ENCODE assay signal across 19 cellular contexts in genomic region chr22:43066844-43067385, GRCh38. TPM values are rescaled to one million over a fixed set of nuclear protein-coding genes. Genes with fewer than 3 reads are reported as not detected.
DNase-seq lines count a peak whose midpoint lies in the region; ATAC-seq, FAIRE-seq and TF ChIP-seq lines count a peak whose summit lies in the region.
"Had no signal": no experiment of that assay in that cellular context is flagged by ENCODE, and none has a peak within 500 bp of the region (broad histone marks: within the 10 kb centered on the region; RNA-seq: fewer than 3 reads in every experiment).

No MANE protein-coding gene starts in this region.

- intact Hi-C loops in MCF 10A (cut with micrococcal nuclease): loop anchor here (2.0 kb wide), 1 partner anchor 22 kb away; the partner anchor contains the start of gene TTLL1
- intact Hi-C loops in breast epithelium (cut with DNase I; ENCODE audit: low total_unique reads): loop anchor here (5.0 kb wide), 1 partner anchor 1330 kb away; no protein-coding TSS in a partner anchor
- intact Hi-C loops in colonic mucosa (cut with DNase I): no loop called here

- no peaks in the 10 kb centered on the region for H3K9me3 Mint-ChIP-seq in MCF 10A (ENCODE audit: unreplicated experiment)
- H3K9me3 Mint-ChIP-seq: activated CD4-positive, alpha-beta T cell treated with anti-CD3 and anti-CD28 coated beads, Interleukin-2, amount 10 ng/mL, durations not matched to agents 24 days and 14 days had no signal

- TF ChIP-seq POLR2A in breast epithelium (IDR thresholded peaks at IDR 0.05): no peak

- H3K27ac ChIP-seq in breast epithelium (peak overlapping the region in 1 of 2 donors; percentile 38), foreskin keratinocyte (peak overlapping the region; percentile 78), urinary bladder (ENCODE audit: low read depth) (peak overlapping the region; percentile 53), colonic mucosa (no peak overlapping the region)
- H3K27ac ChIP-seq: prostate gland had no signal

- peak overlapping the region; percentile 96 for H3K27ac Mint-ChIP-seq in MCF 10A (ENCODE audit: low read depth, unreplicated experiment)
- H3K27ac Mint-ChIP-seq: activated CD4-positive, alpha-beta T cell treated with anti-CD3 and anti-CD28 coated beads, Interleukin-2, amount 10 ng/mL, durations not matched to agents 24 days and 14 days had no signal

- H3K4me3 ChIP-seq in breast epithelium (no peak overlapping the region), urinary bladder (ENCODE audit: low read depth, low read length) (no peak overlapping the region), colonic mucosa (no peak overlapping the region)
- H3K4me3 ChIP-seq: prostate gland had no signal

- CTCF ChIA-PET in MCF 10A (lab: Yijun Ruan, JAX): interaction anchor here (0.6 to 1.1 kb wide), 2 partner anchors 81 to 446 kb away, joined by 3 read pairs; no protein-coding TSS in a partner anchor

- no peaks in the 10 kb centered on the region for H3K4me1 ChIP-seq in breast epithelium
- peaks cover 4% of the 10 kb centered on the region for H3K4me1 ChIP-seq in foreskin keratinocyte
- H3K4me1 ChIP-seq in urinary bladder (ENCODE audit: insufficient read depth): no peaks in the 10 kb centered on the region
- H3K4me1 ChIP-seq in colonic mucosa: no peaks in the 10 kb centered on the region
- H3K4me1 ChIP-seq: prostate gland had no signal

- no peaks in the 10 kb centered on the region for H3K27me3 ChIP-seq in breast epithelium
- H3K27me3 ChIP-seq in foreskin keratinocyte: peaks cover 8% of the 10 kb centered on the region
- H3K27me3 ChIP-seq in colonic mucosa: no peaks in the 10 kb centered on the region

- no peak for FAIRE-seq in D721Med (lab: Jason Lieb, UNC)
- FAIRE-seq: A204.1, GM18507 had no signal

- POLR2A ChIA-PET in MCF 10A (lab: Yijun Ruan, JAX): interaction anchor here (0.8 to 2.3 kb wide), 3 partner anchors 15 to 107 kb away, joined by 3 to 9 read pairs (median 3); no protein-coding TSS in a partner anchor

- 72% methylated on average over 11 of the region's 11 CpGs for WGBS in urinary bladder

- H3K36me3 Mint-ChIP-seq in MCF 10A (ENCODE audit: insufficient read depth, unreplicated experiment): peaks cover 11% of the 10 kb centered on the region

- no peaks in the 10 kb centered on the region for H3K27me3 Mint-ChIP-seq in MCF 10A (ENCODE audit: insufficient read depth, unreplicated experiment)
- H3K27me3 Mint-ChIP-seq: activated CD4-positive, alpha-beta T cell treated with anti-CD3 and anti-CD28 coated beads, Interleukin-2, amount 10 ng/mL, durations not matched to agents 24 days and 14 days had no signal

- peak; percentile 60 for ATAC-seq in foreskin keratinocyte

- TF ChIP-seq CTCF in MCF 10A (IDR thresholded peaks at IDR 0.05; ENCODE audit: unreplicated experiment): no peak
- TF ChIP-seq CTCF in breast epithelium (IDR thresholded peaks at IDR 0.05): no peak
- TF ChIP-seq CTCF in foreskin keratinocyte (conservative IDR thresholded peaks at IDR 0.05): no peak
- TF ChIP-seq CTCF in colonic mucosa (IDR thresholded peaks at IDR 0.05): no peak
- TF ChIP-seq CTCF in D721Med (IDR thresholded peaks at IDR 0.05; ENCODE audit: insufficient read depth, missing control alignments): no peak

- H3K9ac ChIP-seq in colonic mucosa (ENCODE audit: low read depth in 2 of 2, low read length in 2 of 2): no peak overlapping the region

- H3K4me3 Mint-ChIP-seq in MCF 10A (ENCODE audit: unreplicated experiment): peak overlapping the region; percentile 46
- H3K4me3 Mint-ChIP-seq: activated CD4-positive, alpha-beta T cell treated with anti-CD3 and anti-CD28 coated beads, Interleukin-2, amount 10 ng/mL, durations not matched to agents 24 days and 14 days had no signal

- peak; percentile 89 for DNase-seq in MCF 10A (ENCODE audit: unreplicated experiment)
- DNase-seq in breast epithelium (ENCODE audit: low spot score in 2 of 2): no peak
- peak; percentile 53 for DNase-seq in T1000 (lab: John Stamatoyannopoulos, UW)
- DNase-seq in foreskin keratinocyte: peak; percentile 56 to 67
- no peak for DNase-seq in colonic mucosa
- DNase-seq in SKM-1 treated with dmso at 0.1 percent for 144 hours (lab: John Stamatoyannopoulos, UW; ENCODE audit: unreplicated experiment): no peak
- DNase-seq in D721Med (ENCODE audit: insufficient read length, low spot score): no peak
- DNase-seq: activated CD4-positive, alpha-beta T cell treated with anti-CD3 and anti-CD28 coated beads, Interleukin-2, amount 10 ng/mL, durations not matched to agents 24 days and 14 days; activated effector memory CD4-positive, alpha-beta T cell treated with anti-CD3 and anti-CD28 coated beads, Interleukin-2, amount 50 U/mL, for 16 hours; cerebellar nuclear complex; DMS79; head of caudate nucleus; SW 1271 had no signal

- H3K36me3 ChIP-seq in breast epithelium (no peaks in the 10 kb centered on the region), urinary bladder (ENCODE audit: insufficient read depth) (no peaks in the 10 kb centered on the region), colonic mucosa (no peaks in the 10 kb centered on the region)
- H3K36me3 ChIP-seq: prostate gland had no signal

- BruUV-seq in MCF 10A (replicated peaks; lab: Mats Ljungman, UMichigan): TSS peak; percentile 76

- H3K9me3 ChIP-seq in breast epithelium (no peaks in the 10 kb centered on the region), colonic mucosa (no peaks in the 10 kb centered on the region)
- H3K9me3 ChIP-seq: prostate gland had no signal

- H3K4me1 Mint-ChIP-seq in MCF 10A (ENCODE audit: insufficient read depth, unreplicated experiment): peaks cover 10% of the 10 kb centered on the region
- H3K4me1 Mint-ChIP-seq: activated CD4-positive, alpha-beta T cell treated with anti-CD3 and anti-CD28 coated beads, Interleukin-2, amount 10 ng/mL, durations not matched to agents 24 days and 14 days had no signal

RNA-seq across cellular contexts. Expression of gene TTLL1, which starts 22.3 kb away (rescaled TPM):
- 3.3 and 3.6 TPM in 2 replicates for total RNA-seq in MCF 10A (2022)
- 1 to 10 TPM; 4.6 to 6.4 (median 5.2) TPM for total RNA-seq in breast epithelium
- total RNA-seq in foreskin keratinocyte: 1.8 and 2.3 TPM in 2 replicates
- 1.5 and 2.7 TPM in 2 replicates for polyA plus RNA-seq in foreskin keratinocyte
- total RNA-seq in urinary bladder: 7.6 TPM
- 8.9 TPM for polyA plus RNA-seq in urinary bladder
- total RNA-seq in colonic mucosa: 1 to 10 TPM; 1.9 to 3.3 TPM

RNA-seq across cellular contexts. Expression of gene BIK, which starts 43.6 kb away (rescaled TPM):
- total RNA-seq in MCF 10A (2022): 7.3 and 10.0 TPM in 2 replicates
- 10 to 100 TPM in 2 of 3 donors, not detected in 1; 22.6 to 25.0 TPM for total RNA-seq in breast epithelium
- 7.4 and 11.8 TPM in 2 replicates for total RNA-seq in foreskin keratinocyte
- polyA plus RNA-seq in foreskin keratinocyte: 7.1 and 12.8 TPM in 2 replicates
- 2.5 TPM for total RNA-seq in urinary bladder
- polyA plus RNA-seq in urinary bladder: 0.79 TPM
- total RNA-seq in colonic mucosa: 10 to 100 TPM; 29.5 to 31.4 TPM
- total RNA-seq: mesenteric fat pad, temporal lobe had no signal

RNA-seq across cellular contexts. Expression of gene PACSIN2, which starts 52.0 kb away (rescaled TPM):
- total RNA-seq in MCF 10A (2022): 66.5 and 67.3 TPM in 2 replicates
- total RNA-seq in breast epithelium: 10 to 100 TPM; 43.8 to 82.7 (median 72.4) TPM
- total RNA-seq in foreskin keratinocyte: 38.5 and 41.4 TPM in 2 replicates
- 21.6 and 25.9 TPM in 2 replicates for polyA plus RNA-seq in foreskin keratinocyte
- total RNA-seq in urinary bladder: 31.6 TPM
- 61.8 TPM for polyA plus RNA-seq in urinary bladder
- total RNA-seq in colonic mucosa: 100 to 1,000 TPM; 143 to 160 TPM

Comparison
In these comparisons a context has a peak if more than half of its experiments do, and no peak if none do; other contexts are left out.
1. DNase-seq: peak in MCF 10A (single experiment), T1000 (single experiment) and foreskin keratinocyte (2 of 2); none in breast epithelium (0 of 2), colonic mucosa (single experiment), SKM-1 treated with dmso at 0.1 percent for 144 hours (single experiment) and D721Med (single experiment).